Comparison of ENCODE assay signal across 20 cellular contexts in the genomic region with DNA sequence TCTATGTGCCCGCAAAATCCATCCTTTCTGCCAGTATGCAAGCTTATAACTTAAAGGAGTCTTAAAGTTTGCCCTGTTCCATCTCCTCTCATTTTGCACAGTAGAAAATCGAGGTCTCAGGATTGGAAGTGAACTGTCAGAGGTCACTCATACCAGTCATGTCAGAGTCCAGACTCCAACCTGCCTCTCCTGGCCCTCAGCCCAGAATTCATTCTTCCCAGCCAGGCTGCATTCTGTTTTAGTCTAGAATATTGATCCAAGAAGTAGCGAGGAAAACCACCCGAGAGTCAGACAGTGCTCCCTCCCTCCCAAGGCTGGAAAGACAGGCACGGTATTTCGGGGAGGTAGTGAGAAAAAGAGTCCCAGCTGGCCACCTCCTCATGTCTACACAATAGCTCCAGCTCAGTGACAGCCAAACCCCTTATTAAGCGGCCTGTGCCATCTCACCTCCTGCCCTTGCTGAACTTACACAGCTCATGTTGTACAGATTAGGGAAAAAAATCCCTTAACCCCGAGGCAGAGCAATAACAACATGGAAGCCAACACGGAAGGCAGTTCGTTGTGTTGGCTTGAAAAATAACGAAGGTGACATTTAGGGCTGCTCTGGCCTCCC.
"Had no signal": no experiment of that assay in that cellular context is flagged by ENCODE, and none has a peak within 500 bp of the region (broad histone marks: within the 10 kb centered on the region; RNA-seq: fewer than 3 reads in every experiment).

No MANE protein-coding gene starts in this region.

- H3K36me3 ChIP-seq: neutrophil, vagina had no signal

- DNase-seq: activated CD4-positive, alpha-beta memory T cell treated with anti-CD3 and anti-CD28 coated beads for 36 hours; activated gamma-delta T cell treated with Interleukin-2 at 50 U/mL for 16 hours; activated naive CD8-positive, alpha-beta T cell treated with anti-CD3 and anti-CD28 coated beads, Interleukin-2, amount 10 ng/mL, durations not matched to agents 7 days and 5 days; activated T-cell treated with anti-CD3 and anti-CD28 coated beads, Interleukin-2, amount 50 U/mL, for 72 hours; aorta; effector memory CD4-positive, alpha-beta T cell; midbrain; naive thymus-derived CD4-positive, alpha-beta T cell; posterior cingulate gyrus; right cardiac atrium; spleen; stimulated activated CD4-positive, alpha-beta T cell treated with anti-CD3 and anti-CD28 coated beads, Interleukin-1b, Interleukin-23, amount 100 ng/mL, for 48 hours had no signal

- ATAC-seq: activated T-cell treated with anti-CD3 and anti-CD28 coated beads, Interleukin-2, amount 50 U/mL, for 72 hours; naive thymus-derived CD4-positive, alpha-beta T cell; stimulated activated memory B cell treated with anti-CD40 and anti-IgM and Interleukin-4, amounts not matched to agents 10 μg/mL and 1 μg/mL and 100 μg/mL, for 72 hours had no signal

- H3K4me2 ChIP-seq: hepatocyte had no signal

- H3K4me1 ChIP-seq: spleen, tibial nerve, vagina had no signal

- H3K27ac ChIP-seq: epithelial cell of prostate, hepatocyte, neutrophil, spleen, tibial nerve, vagina, VCaP had no signal

- H2AFZ ChIP-seq: hepatocyte had no signal

- H3K27me3 ChIP-seq: hepatocyte, spleen, tibial nerve, vagina had no signal

- H3K9me3 ChIP-seq: neutrophil, tibial nerve, vagina had no signal

- H3K4me3 ChIP-seq: hepatocyte, lung, spleen, tibial nerve, vagina had no signal

- H3K79me2 ChIP-seq: hepatocyte had no signal
